Comparison of ENCODE assay signal across 10 cellular contexts in genomic region chr15:89772933-89773583, GRCh38. TPM values are rescaled to one million over a fixed set of nuclear protein-coding genes. Genes with fewer than 3 reads are reported as not detected.
DNase-seq lines count a peak whose midpoint lies in the region; ATAC-seq and TF ChIP-seq lines count a peak whose summit lies in the region.
"Had no signal": no experiment of that assay in that cellular context is flagged by ENCODE, and none has a peak within 500 bp of the region (broad histone marks: within the 10 kb centered on the region; RNA-seq: fewer than 3 reads in every experiment).

No MANE protein-coding gene starts in this region.

- intact Hi-C loops in heart left ventricle (cut with DNase I) (loop anchor here in 2 of 10 donors (10.0 kb wide), 1 partner anchor 52 kb away; no protein-coding TSS in a partner anchor), PC-9 (cut with micrococcal nuclease; ENCODE audit: unreplicated experiment) (no loop called here)

- H3K36me3 Mint-ChIP-seq in type B pancreatic cell: no peaks in the 10 kb centered on the region

- H3K9me3 Mint-ChIP-seq in type B pancreatic cell: no peaks in the 10 kb centered on the region

- DNase-seq in cardiac muscle cell (ENCODE audit: low read depth in 1 of 2, low spot score in 1 of 2): no peak
- DNase-seq in heart left ventricle: no peak
- DNase-seq in PC-9: peak in 1 of 2 experiments; percentile 50
- peak; percentile 20 to 36 for DNase-seq in fibroblast of lung (ENCODE audit: low read depth in 2 of 2)
- no peak for DNase-seq in type B pancreatic cell (ENCODE audit: extremely low spot score, unreplicated experiment)
- no peak for DNase-seq in hippocampal formation (lab: John Stamatoyannopoulos, UW)
- DNase-seq in G401 (ENCODE audit: low spot score): no peak
- DNase-seq in NCI-H1694 treated with DMSO at 0.1 percent for 48 hours (lab: John Stamatoyannopoulos, UW): no peak
- DNase-seq: NCI-H1105 treated with DMSO at 0.1 percent for 48 hours; stimulated activated CD4-positive, alpha-beta T cell treated with anti-CD3 and anti-CD28 coated beads, Interleukin-4, amount 100 ng/mL, for 4 hours had no signal

- WGBS in heart left ventricle, 4 donors: 72 to 82% (median 74%) methylated on average over 3 of the region's 3 CpGs

- H3K4me3 Mint-ChIP-seq in type B pancreatic cell: no peak overlapping the region

- POLR2A ChIA-PET in PC-9 (lab: Charles Lee; ENCODE audit: unreplicated experiment): no interaction called here

- H3K27me3 ChIP-seq in cardiac muscle cell (no peaks in the 10 kb centered on the region), heart left ventricle (no peaks in the 10 kb centered on the region), PC-9 (ENCODE audit: insufficient read depth, low read depth) (no peaks in the 10 kb centered on the region), fibroblast of lung (ENCODE audit: control insufficient read depth, insufficient read depth, low read length) (no peaks in the 10 kb centered on the region)

- H3K9ac ChIP-seq in fibroblast of lung (ENCODE audit: insufficient read depth, low read length): no peak overlapping the region

- TF ChIP-seq POLR2A in heart left ventricle (IDR thresholded peaks at IDR 0.05): no peak

- H3K27me3 Mint-ChIP-seq in type B pancreatic cell: peaks cover 2% of the 10 kb centered on the region

- no peak overlapping the region for H3K27ac Mint-ChIP-seq in type B pancreatic cell

- H3K27ac ChIP-seq in cardiac muscle cell (no peak overlapping the region), heart left ventricle (no peak overlapping the region), PC-9 (peak overlapping the region; percentile 47), fibroblast of lung (ENCODE audit: insufficient read depth, low read length) (no peak overlapping the region)

- no peaks in the 10 kb centered on the region for H3K4me1 Mint-ChIP-seq in type B pancreatic cell (ENCODE audit: unreplicated experiment)

- H3F3A ChIP-seq in PC-9 (ENCODE audit: insufficient read depth, low read depth): peaks cover 21% of the 10 kb centered on the region

- H3K4me3 ChIP-seq in cardiac muscle cell (no peak overlapping the region), heart left ventricle (no peak overlapping the region), PC-9 (no peak overlapping the region), fibroblast of lung (replicated peaks in 1 of 4; ENCODE audit: control extremely low read depth in 1 of 4, insufficient read depth in 1 of 4, low read depth in 3 of 4, low read length in 4 of 4) (no peak overlapping the region)

- H3K9me2 ChIP-seq in PC-9 (ENCODE audit: insufficient read depth): no peaks in the 10 kb centered on the region

- TF ChIP-seq CTCF in cardiac muscle cell (IDR thresholded peaks at IDR 0.05; ENCODE audit: low read depth, low read length) (peak; percentile 29), heart left ventricle (IDR thresholded peaks at IDR 0.05) (peak in 2 of 12 donors; percentile 14 to 28), PC-9 (conservative IDR thresholded peaks at IDR 0.05) (peak; percentile 66), fibroblast of lung (conservative IDR thresholded peaks at IDR 0.05 in 1 of 2, IDR thresholded peaks at IDR 0.05 in 1 of 2; ENCODE audit: low read depth in 1 of 2, low read length in 2 of 2) (peak; percentile 29 to 44), type B pancreatic cell (conservative IDR thresholded peaks at IDR 0.05) (peak; percentile 65)

- CTCF ChIA-PET in PC-9 (lab: Charles Lee): interaction anchor here (0.6 to 0.7 kb wide), 2 partner anchors 12 to 101 kb away, joined by 3 to 5 read pairs; no protein-coding TSS in a partner anchor

- H3K4me1 ChIP-seq in cardiac muscle cell (ENCODE audit: low read depth) (no peaks in the 10 kb centered on the region), heart left ventricle (peaks cover 0 to 19% (median 10%) of the 10 kb centered on the region in 12 donors), PC-9 (replicated peaks; ENCODE audit: insufficient read depth) (peaks cover 41% of the 10 kb centered on the region), fibroblast of lung (ENCODE audit: control insufficient read depth, extremely low read depth, insufficient read depth, low read length) (peaks cover 6% of the 10 kb centered on the region)

- H3K4me2 ChIP-seq in PC-9 (no peak overlapping the region), fibroblast of lung (ENCODE audit: extremely low read depth, insufficient read depth, low read length) (no peak overlapping the region)

- in situ Hi-C loops in G401 (cut with HindIII; ENCODE audit: low sequenced_read_pairs): loop anchor here (25.0 kb wide), 1 partner anchor 89 kb away; no protein-coding TSS in a partner anchor

- H3K36me3 ChIP-seq in cardiac muscle cell (no peaks in the 10 kb centered on the region), heart left ventricle (no peaks in the 10 kb centered on the region), PC-9 (ENCODE audit: low read depth) (no peaks in the 10 kb centered on the region), fibroblast of lung (ENCODE audit: control insufficient read depth, insufficient read depth, low read length) (no peaks in the 10 kb centered on the region)

- no peaks in the 10 kb centered on the region for H3K9me3 ChIP-seq in cardiac muscle cell (ENCODE audit: low read depth)
- no peaks in the 10 kb centered on the region for H3K9me3 ChIP-seq in heart left ventricle
- no peaks in the 10 kb centered on the region for H3K9me3 ChIP-seq in PC-9 (ENCODE audit: insufficient read depth, low read depth)
- no peaks in the 10 kb centered on the region for H3K9me3 ChIP-seq in fibroblast of lung (ENCODE audit: control insufficient read depth, insufficient read depth, low read depth, low read length)

- no peaks in the 10 kb centered on the region for H4K20me1 ChIP-seq in PC-9 (ENCODE audit: insufficient read depth)
- no peaks in the 10 kb centered on the region for H4K20me1 ChIP-seq in fibroblast of lung (ENCODE audit: control insufficient read depth, extremely low read depth, insufficient read depth, low read length)

- H3K79me2 ChIP-seq in PC-9 (ENCODE audit: low read depth): no peaks in the 10 kb centered on the region
- no peaks in the 10 kb centered on the region for H3K79me2 ChIP-seq in fibroblast of lung (ENCODE audit: control insufficient read depth, insufficient read depth, low read length)

- BruUV-seq in PC-9 (replicated peaks; lab: Mats Ljungman, UMichigan): no TSS peak

- H2AFZ ChIP-seq in PC-9 (no peak overlapping the region), fibroblast of lung (ENCODE audit: low read length) (no peak overlapping the region)

- ATAC-seq in heart left ventricle: no peak

RNA-seq across cellular contexts. Expression of gene MESP2, which starts 3.1 kb away (rescaled TPM):
- total RNA-seq in cardiac muscle cell (0.32 and 2.4 TPM in 2 replicates), heart left ventricle (under 1 TPM in 3 of 9 donors, not detected in 6; 0.16 to 0.64 (median 0.52) TPM), PC-9 (2021) (1.3 and 2.4 TPM in 2 replicates), fibroblast of lung (0.77 and 0.99 TPM in 2 replicates), type B pancreatic cell (ENCODE audit: low replicate concordance) (not detected in 2 replicates)
- polyA plus RNA-seq in cardiac muscle cell (1.1 and 2.5 TPM in 2 replicates), heart left ventricle (under 1 TPM in 1 of 2 donors, not detected in 1; 0.65 TPM), fibroblast of lung (0.24 TPM in 1 of 2 replicates, not detected in the other)
- 0.16 and 0.33 TPM in 2 replicates for polyA plus RNA-seq in fibroblast of lung (2012)
- not detected in 2 replicates for polyA minus RNA-seq in fibroblast of lung (ENCODE audit: low replicate concordance)
- total RNA-seq in G401 (2014; rRNA removed; shearing (Covaris generic)): not detected in 2 replicates

RNA-seq across cellular contexts. Expression of gene MESP1, which starts 22.0 kb away (rescaled TPM):
- total RNA-seq in cardiac muscle cell (1.9 and 5.3 TPM in 2 replicates), heart left ventricle (1 to 10 TPM; 1.3 to 6.9 (median 5.1) TPM), PC-9 (2021) (8.5 and 17.8 TPM in 2 replicates), fibroblast of lung (0.26 and 1.3 TPM in 2 replicates), type B pancreatic cell (ENCODE audit: low replicate concordance) (2.1 and 2.2 TPM in 2 replicates)
- polyA plus RNA-seq in cardiac muscle cell (9.3 and 9.9 TPM in 2 replicates), heart left ventricle (1 to 10 TPM in 1 of 2 donors, under 1 TPM in 1; 0.43 to 6.9 TPM), fibroblast of lung (0.06 TPM in 1 of 2 replicates, not detected in the other)
- 0.13 and 0.80 TPM in 2 replicates for polyA plus RNA-seq in fibroblast of lung (2012)
- polyA minus RNA-seq in fibroblast of lung (ENCODE audit: low replicate concordance): not detected in 2 replicates
- not detected in 2 replicates for total RNA-seq in G401 (2014; rRNA removed; shearing (Covaris generic))

RNA-seq across cellular contexts. Expression of gene ANPEP, which starts 41.6 kb away (rescaled TPM):
- total RNA-seq in cardiac muscle cell (0.21 TPM in 1 of 2 replicates, not detected in the other), heart left ventricle (10 to 100 TPM in 3 of 9 donors, 1 to 10 TPM in 6; 1.1 to 37.6 (median 6.7) TPM), PC-9 (2021) (172 and 175 TPM in 2 replicates), fibroblast of lung (21.6 and 70.8 TPM in 2 replicates), type B pancreatic cell (ENCODE audit: low replicate concordance) (56.3 and 206 TPM in 2 replicates)
- polyA plus RNA-seq in cardiac muscle cell (0.17 and 0.20 TPM in 2 replicates), heart left ventricle (1 to 10 TPM; 4.6 to 9.2 TPM), fibroblast of lung (72.8 and 116 TPM in 2 replicates)
- polyA plus RNA-seq in fibroblast of lung (2012): 144 and 173 TPM in 2 replicates
- polyA minus RNA-seq in fibroblast of lung (ENCODE audit: low replicate concordance): 363 and 403 TPM in 2 replicates
- not detected in 2 replicates for total RNA-seq in G401 (2014; rRNA removed; shearing (Covaris generic))

Comparison
In these comparisons a context has a peak if more than half of its experiments do, and no peak if none do; other contexts are left out.
1. DNase-seq: peak in fibroblast of lung (2 of 2); none in cardiac muscle cell (0 of 2), heart left ventricle (0 of 5), type B pancreatic cell (single experiment), hippocampal formation (0 of 2), G401 (single experiment) and NCI-H1694 treated with DMSO at 0.1 percent for 48 hours (single experiment).